ENCODE assay signal across 23 cellular contexts in genomic region chr5:84014966-84015365, GRCh38.
"Had no signal": no experiment of that assay in that cellular context is flagged by ENCODE, and none has a peak within 500 bp of the region (broad histone marks: within the 10 kb centered on the region; RNA-seq: fewer than 3 reads in every experiment).

No MANE protein-coding gene starts in this region.

- DNase-seq: activated B cell treated with CpG ODN at 0.5 μM for 24 hours; activated CD4-positive, alpha-beta T cell treated with anti-CD3 and anti-CD28 coated beads for 36 hours; activated CD8-positive, alpha-beta memory T cell treated with anti-CD3 and anti-CD28 coated beads, Interleukin-2, amount 10 ng/mL, durations not matched to agents 7 days and 5 days; activated CD8-positive, alpha-beta T cell treated with anti-CD3 and anti-CD28 coated beads, Interleukin-2, amount 10 ng/mL, durations not matched to agents 7 days and 5 days; activated naive CD8-positive, alpha-beta T cell treated with anti-CD3 and anti-CD28 coated beads, Interleukin-2, amount 50 U/mL, for 24 hours; activated T-cell treated with anti-CD3 and anti-CD28 coated beads, Interleukin-2, amount 50 U/mL, for 48 hours; anterior cingulate cortex; body of pancreas; dorsolateral prefrontal cortex; effector memory CD4-positive, alpha-beta T cell; head of caudate nucleus; hippocampal formation; midbrain; natural killer cell; posterior cingulate gyrus; right cardiac atrium; stimulated activated CD4-positive, alpha-beta T cell treated with anti-CD3 and anti-CD28 coated beads, Interleukin-4, amount 100 ng/mL, for 1 hour; T-cell; upper lobe of left lung had no signal

- H2AFZ ChIP-seq: neural progenitor cell had no signal

- ATAC-seq: activated CD4-positive, alpha-beta T cell treated with anti-CD3 and anti-CD28 coated beads for 36 hours; activated CD8-positive, alpha-beta memory T cell treated with anti-CD3 and anti-CD28 coated beads, Interleukin-2, amount 10 ng/mL, durations not matched to agents 7 days and 5 days; activated CD8-positive, alpha-beta T cell treated with anti-CD3 and anti-CD28 coated beads, Interleukin-2, amount 10 ng/mL, durations not matched to agents 7 days and 5 days; activated naive CD8-positive, alpha-beta T cell treated with anti-CD3 and anti-CD28 coated beads, Interleukin-2, amount 50 U/mL, for 24 hours; body of pancreas; natural killer cell; right cardiac atrium; stimulated activated effector memory CD8-positive, alpha-beta T cell treated with anti-CD3 and anti-CD28 coated beads, Interleukin-12 subunit alpha, Interleukin-12 subunit beta, amount 100 ng/mL, for 72 hours; T-cell had no signal

- H3K27ac ChIP-seq: body of pancreas, coronary artery, neural progenitor cell, upper lobe of left lung, vagina had no signal

- H3K4me1 ChIP-seq: body of pancreas, neural progenitor cell, upper lobe of left lung, vagina had no signal

- H3K4me3 ChIP-seq: body of pancreas, coronary artery, dorsolateral prefrontal cortex, neural progenitor cell, upper lobe of left lung, vagina had no signal

- H3K4me2 ChIP-seq: neural progenitor cell had no signal

- H3K9me3 ChIP-seq: body of pancreas, upper lobe of left lung, vagina had no signal

- H3K36me3 ChIP-seq: neural progenitor cell, upper lobe of left lung, vagina had no signal

- H3K9ac ChIP-seq: neural progenitor cell had no signal

- H3K27me3 ChIP-seq: body of pancreas, dorsolateral prefrontal cortex, neural progenitor cell, upper lobe of left lung, vagina had no signal
